ENCODE assay signal across 28 cellular contexts in genomic region chr1:231638647-231639046, GRCh38.
"Had no signal": no experiment of that assay in that cellular context is flagged by ENCODE, and none has a peak within 500 bp of the region (broad histone marks: within the 10 kb centered on the region; RNA-seq: fewer than 3 reads in every experiment).

No MANE protein-coding gene starts in this region.

- H3K27me3 Mint-ChIP-seq: activated CD4-positive, alpha-beta T cell treated with anti-CD3 and anti-CD28 coated beads, Interleukin-2, amount 10 ng/mL, durations not matched to agents 7 days and 5 days; activated CD8-positive, alpha-beta T cell treated with anti-CD3 and anti-CD28 coated beads for 36 hours; progenitor cell of endocrine pancreas had no signal

- H3K4me3 Mint-ChIP-seq: activated CD4-positive, alpha-beta T cell treated with anti-CD3 and anti-CD28 coated beads, Interleukin-2, amount 10 ng/mL, durations not matched to agents 7 days and 5 days; activated CD8-positive, alpha-beta T cell treated with anti-CD3 and anti-CD28 coated beads for 36 hours; mesothelial cell of epicardium; naive B cell; nephron progenitor cell had no signal

- H3K27ac ChIP-seq: body of pancreas, cardiac muscle cell, coronary artery, heart right ventricle, left ventricle myocardium inferior, neutrophil, right lobe of liver, testis, transverse colon had no signal

- H3K9me3 ChIP-seq: body of pancreas, left ventricle myocardium inferior, neutrophil, right lobe of liver, testis, transverse colon had no signal

- H3K4me1 ChIP-seq: body of pancreas, right lobe of liver, transverse colon had no signal

- H3K9me3 Mint-ChIP-seq: activated naive CD4-positive, alpha-beta T cell treated with anti-CD3 and anti-CD28 coated beads, Interleukin-2, amount 50 U/mL, for 72 hours; activated T-helper 2 cell treated with anti-CD3 and anti-CD28 coated beads, Interferon-gamma antibody, Interleukin-2, Interleukin-4, amounts not matched to agents 10 μg/mL and 5 μg/mL and 100 μg/mL, durations not matched to agents 14 hours and 24 hours and 36 hours; nephron progenitor cell had no signal

- H3K36me3 ChIP-seq: cardiac muscle cell, heart right ventricle, left ventricle myocardium inferior, neutrophil, right lobe of liver, transverse colon had no signal

- H3K4me3 ChIP-seq: body of pancreas, cardiac muscle cell, coronary artery, dorsolateral prefrontal cortex, heart right ventricle, left ventricle myocardium inferior, right lobe of liver, testis, transverse colon had no signal

- H3K27ac Mint-ChIP-seq: activated CD4-positive, alpha-beta T cell treated with anti-CD3 and anti-CD28 coated beads, Interleukin-2, amount 10 ng/mL, durations not matched to agents 7 days and 5 days; activated CD8-positive, alpha-beta T cell treated with anti-CD3 and anti-CD28 coated beads for 36 hours; activated naive CD4-positive, alpha-beta T cell treated with anti-CD3 and anti-CD28 coated beads, Interleukin-2, amount 50 U/mL, for 72 hours; activated T-helper 2 cell treated with anti-CD3 and anti-CD28 coated beads, Interferon-gamma antibody, Interleukin-2, Interleukin-4, amounts not matched to agents 10 μg/mL and 5 μg/mL and 100 μg/mL, durations not matched to agents 14 hours and 24 hours and 36 hours; mesothelial cell of epicardium; naive B cell; nephron progenitor cell; progenitor cell of endocrine pancreas had no signal

- DNase-seq: activated CD4-positive, alpha-beta T cell treated with anti-CD3 and anti-CD28 coated beads for 1 hour; activated CD4-positive, alpha-beta T cell treated with anti-CD3 and anti-CD28 coated beads, Interleukin-2, amount 10 ng/mL, durations not matched to agents 7 days and 5 days; activated CD8-positive, alpha-beta T cell treated with anti-CD3 and anti-CD28 coated beads for 36 hours; activated naive CD4-positive, alpha-beta T cell; activated T-cell treated with anti-CD3 and anti-CD28 coated beads, Interleukin-2, amount 50 U/mL, for 48 hours; body of pancreas; cerebellar nuclear complex; dorsolateral prefrontal cortex; effector memory CD4-positive, alpha-beta T cell; foreskin melanocyte; heart right ventricle; left ventricle myocardium inferior; naive B cell; nephron progenitor cell; right lobe of liver; stimulated activated CD4-positive, alpha-beta T cell treated with anti-CD3 and anti-CD28 coated beads, Interleukin-2, amount 100 ng/mL, for 48 hours; stimulated activated naive CD8-positive, alpha-beta T cell treated with anti-CD3 and anti-CD28 coated beads, Interleukin-15, Interleukin-2, amounts not matched to agents 100 U/mL and 50 U/mL, for 24 hours; T-helper 2 cell; testis; transverse colon had no signal

- ATAC-seq: activated CD8-positive, alpha-beta T cell treated with anti-CD3 and anti-CD28 coated beads for 36 hours; activated naive CD4-positive, alpha-beta T cell treated with anti-CD3 and anti-CD28 coated beads, Interleukin-2, amount 50 U/mL, for 72 hours; body of pancreas; esophagus mucosa; heart right ventricle; right lobe of liver; stimulated activated naive CD8-positive, alpha-beta T cell treated with anti-CD3 and anti-CD28 coated beads, Interleukin-15, Interleukin-2, amounts not matched to agents 100 U/mL and 50 U/mL, for 24 hours had no signal

- H3K27me3 ChIP-seq: body of pancreas, cardiac muscle cell, dorsolateral prefrontal cortex, heart right ventricle, neutrophil, right lobe of liver, testis, transverse colon had no signal

- H3K4me1 Mint-ChIP-seq: nephron progenitor cell had no signal
